ENCODE assay signal across 9 cellular contexts in the genomic region with DNA sequence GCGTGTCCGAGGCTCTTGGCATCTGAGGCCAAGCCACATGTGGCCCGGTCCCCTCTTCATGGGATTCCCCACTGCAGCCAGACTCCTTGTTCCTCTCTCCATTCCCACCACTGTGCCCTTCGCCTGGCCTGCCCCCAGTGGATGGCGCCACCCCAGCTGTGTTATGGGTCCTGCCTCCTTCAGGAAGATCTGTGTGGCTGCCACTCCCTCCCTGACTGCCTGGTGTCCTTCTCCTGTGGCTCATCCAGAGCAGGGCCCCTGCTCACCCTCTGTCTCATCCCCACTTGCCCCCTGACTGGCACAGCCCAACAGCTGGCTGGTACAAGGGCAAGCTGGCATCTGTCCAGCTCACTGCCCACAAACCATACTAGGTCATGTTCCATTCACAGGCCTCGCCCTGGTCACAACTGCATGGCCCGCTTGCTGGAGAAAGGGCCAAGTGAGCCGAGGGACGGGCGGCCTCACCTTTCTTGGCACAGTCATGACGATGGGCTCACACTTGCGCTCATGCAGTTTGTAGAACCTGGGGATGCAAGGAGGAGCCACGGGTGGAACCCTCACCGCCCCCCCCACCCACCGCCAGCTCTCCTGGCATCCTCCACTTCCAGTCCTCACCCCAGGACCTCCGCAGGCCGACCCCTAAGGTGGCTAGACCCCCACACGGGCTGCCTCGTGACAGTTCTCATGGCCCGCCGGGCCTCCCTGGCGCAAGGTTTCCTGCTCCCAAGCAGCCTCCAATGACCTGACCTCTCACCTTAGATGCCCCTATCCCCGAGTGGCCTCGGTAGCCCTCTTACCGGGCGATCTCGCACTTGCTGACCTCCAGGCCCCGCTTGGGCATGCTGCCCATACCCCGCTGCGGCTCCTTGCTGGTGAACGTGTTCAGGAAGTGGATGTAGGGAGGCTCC. TPM values are rescaled to one million over a fixed set of nuclear protein-coding genes. Genes with fewer than 3 reads are reported as not detected.
A peak's percentile ranks its signal among the peaks of the same experiment; 100 is the strongest.
DNase-seq lines count a peak whose midpoint lies in the region; ATAC-seq, FAIRE-seq and TF ChIP-seq lines count a peak whose summit lies in the region.
"Had no signal": no experiment of that assay in that cellular context is flagged by ENCODE, and none has a peak within 500 bp of the region (broad histone marks: within the 10 kb centered on the region; RNA-seq: fewer than 3 reads in every experiment).

No MANE protein-coding gene starts in this region.

- peaks cover 32% of the 10 kb centered on the region for H3K4me1 Mint-ChIP-seq in osteocyte (ENCODE audit: unreplicated experiment)

- H3K4me3 Mint-ChIP-seq in osteocyte (ENCODE audit: unreplicated experiment) = no peak overlapping the region

- no peak for ATAC-seq in HG02938 (IDR thresholded peaks at IDR 0.05; ENCODE audit: unreplicated experiment)
- no peak for ATAC-seq in GM18520 (IDR thresholded peaks at IDR 0.05; ENCODE audit: unreplicated experiment)

- CTCF ChIA-PET in GM10248 (lab: Yijun Ruan, JAX) = interaction anchor here (0.8 to 2.8 kb wide), 12 partner anchors 9 to 66 kb away, joined by 3 to 19 read pairs (median 4); partner anchors contain the start of genes PITPNM1, PPP1CA, RPS6KB2 and TMEM134

- peak; percentile 43 for TF ChIP-seq CTCF in GM10248 (IDR thresholded peaks at IDR 0.05; ENCODE audit: control extremely low read depth, extremely low read depth, low read depth, missing control alignments)
- peak; percentile 26 for TF ChIP-seq CTCF in osteocyte (IDR thresholded peaks at IDR 0.05)

- H3K27me3 Mint-ChIP-seq in osteocyte (ENCODE audit: unreplicated experiment) = no peaks in the 10 kb centered on the region

- H3K36me3 Mint-ChIP-seq in osteocyte (ENCODE audit: unreplicated experiment) = peaks cover 12% of the 10 kb centered on the region

- DNase-seq in A172 (ENCODE audit: low spot score) = peak; percentile 50
- no peak for DNase-seq in GM10248 (ENCODE audit: extremely low spot score)
- DNase-seq in RCC 7860 (ENCODE audit: low spot score) = peak; percentile 33
- peak; percentile 52 for DNase-seq in dermis blood vessel endothelial cell
- no peak for DNase-seq in osteocyte (ENCODE audit: extremely low spot score, unreplicated experiment)
- no peak for DNase-seq in SKM-1 (lab: John Stamatoyannopoulos, UW; ENCODE audit: unreplicated experiment)

- POLR2A ChIA-PET in GM10248 (lab: Yijun Ruan, JAX) = interaction anchor here (0.7 kb wide), 1 partner anchor 9 kb away, joined by 5 read pairs; no protein-coding TSS in a partner anchor

- peak overlapping the region; percentile 35 for H3K27ac Mint-ChIP-seq in osteocyte (ENCODE audit: unreplicated experiment)

- FAIRE-seq in RCC 7860 (lab: Jason Lieb, UNC) = no peak

- H3K9me3 Mint-ChIP-seq in osteocyte (ENCODE audit: unreplicated experiment) = no peaks in the 10 kb centered on the region

RNA-seq across cellular contexts. Expression of gene PTPRCAP, which starts 2.1 kb away (rescaled TPM):
- total RNA-seq in A172 (2014; rRNA removed; shearing (Covaris generic)) = 1.5 and 2.3 TPM in 2 replicates
- total RNA-seq in dermis blood vessel endothelial cell (1.0 and 2.2 TPM in 2 replicates), osteocyte (0.89 and 1.2 TPM in 2 replicates)

RNA-seq across cellular contexts. Expression of gene CORO1B, which starts 3.7 kb away (rescaled TPM):
- 108 and 116 TPM in 2 replicates for total RNA-seq in A172 (2014; rRNA removed; shearing (Covaris generic))
- total RNA-seq in dermis blood vessel endothelial cell (213 and 279 TPM in 2 replicates), osteocyte (114 and 116 TPM in 2 replicates)

RNA-seq across cellular contexts. Expression of gene RPS6KB2, which starts 11.3 kb away (rescaled TPM):
- 83.6 and 89.8 TPM in 2 replicates for total RNA-seq in A172 (2014; rRNA removed; shearing (Covaris generic))
- total RNA-seq in dermis blood vessel endothelial cell (34.9 and 44.9 TPM in 2 replicates), osteocyte (42.7 and 49.5 TPM in 2 replicates)

RNA-seq across cellular contexts. Expression of gene GPR152, which starts 13.0 kb away (rescaled TPM):
- not detected in 2 replicates for total RNA-seq in A172 (2014; rRNA removed; shearing (Covaris generic))
- under 0.01 TPM in 1 of 2 replicates, not detected in the other for total RNA-seq in dermis blood vessel endothelial cell
- not detected in 2 replicates for total RNA-seq in osteocyte
- total RNA-seq: fibroblast of lung had no signal

RNA-seq across cellular contexts. Expression of gene CABP4, which starts 15.6 kb away (rescaled TPM):
- total RNA-seq in A172 (2014; rRNA removed; shearing (Covaris generic)) = not detected in 2 replicates
- 1.0 and 4.9 TPM in 2 replicates for total RNA-seq in dermis blood vessel endothelial cell
- 0.35 TPM in 1 of 2 replicates, not detected in the other for total RNA-seq in osteocyte
- total RNA-seq: fibroblast of lung had no signal

Comparison
In these comparisons a context has a peak if more than half of its experiments do, and no peak if none do; other contexts are left out.
1. DNase-seq: peak in A172 (single experiment), RCC 7860 (single experiment) and dermis blood vessel endothelial cell (single experiment); none in GM10248 (single experiment), osteocyte (single experiment) and SKM-1 (single experiment).